2 cellular contexts compared by ENCODE assay signal in genomic region chr16:67459858-67460144, GRCh38.
TF ChIP-seq lines count a peak whose summit lies in the region.

No MANE protein-coding gene starts in this region.

TF ChIP-seq in IMR-90, 13 proteins besides CTCF, POLR2A, EP300 and RAD21:
- no peak for TF ChIP-seq SMC3 (IDR thresholded peaks at IDR 0.05; ENCODE audit: low read depth, low read length)
- no peak for TF ChIP-seq ELK1 (IDR thresholded peaks at IDR 0.05; ENCODE audit: borderline replicate concordance, low read depth, low read length)
- TF ChIP-seq FOS (IDR thresholded peaks at IDR 0.05; ENCODE audit: low read depth, low read length): no peak
- no peak for TF ChIP-seq CHD1 (IDR thresholded peaks at IDR 0.05; ENCODE audit: low read depth, low read length)
- TF ChIP-seq MXI1 (IDR thresholded peaks at IDR 0.05; ENCODE audit: borderline replicate concordance, low read depth, low read length): no peak
- TF ChIP-seq BHLHE40 (IDR thresholded peaks at IDR 0.05; ENCODE audit: low read depth, low read length): no peak
- TF ChIP-seq USF2 (IDR thresholded peaks at IDR 0.05; ENCODE audit: low read depth, low read length): no peak

TF ChIP-seq in WTC11, 78 proteins besides CTCF, POLR2A, EP300 and RAD21:
- TF ChIP-seq TEAD1 (CRISPR knock-in tag; IDR thresholded peaks at IDR 0.05): no peak
- TF ChIP-seq, protein P1, sequence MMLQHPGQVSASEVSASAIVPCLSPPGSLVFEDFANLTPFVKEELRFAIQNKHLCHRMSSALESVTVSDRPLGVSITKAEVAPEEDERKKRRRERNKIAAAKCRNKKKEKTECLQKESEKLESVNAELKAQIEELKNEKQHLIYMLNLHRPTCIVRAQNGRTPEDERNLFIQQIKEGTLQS (CRISPR knock-in tag; conservative IDR thresholded peaks at IDR 0.05): no peak
- no peak for TF ChIP-seq ELF4 (CRISPR knock-in tag; IDR thresholded peaks at IDR 0.05; ENCODE audit: low read depth)
- TF ChIP-seq, protein P2, sequence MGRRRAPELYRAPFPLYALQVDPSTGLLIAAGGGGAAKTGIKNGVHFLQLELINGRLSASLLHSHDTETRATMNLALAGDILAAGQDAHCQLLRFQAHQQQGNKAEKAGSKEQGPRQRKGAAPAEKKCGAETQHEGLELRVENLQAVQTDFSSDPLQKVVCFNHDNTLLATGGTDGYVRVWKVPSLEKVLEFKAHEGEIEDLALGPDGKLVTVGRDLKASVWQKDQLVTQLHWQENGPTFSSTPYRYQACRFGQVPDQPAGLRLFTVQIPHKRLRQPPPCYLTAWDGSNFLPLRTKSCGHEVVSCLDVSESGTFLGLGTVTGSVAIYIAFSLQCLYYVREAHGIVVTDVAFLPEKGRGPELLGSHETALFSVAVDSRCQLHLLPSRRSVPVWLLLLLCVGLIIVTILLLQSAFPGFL (CRISPR knock-in tag; IDR thresholded peaks at IDR 0.05; ENCODE audit: borderline replicate concordance): no peak
- no peak for TF ChIP-seq PRRX2 (CRISPR knock-in tag; IDR thresholded peaks at IDR 0.05)
- TF ChIP-seq ESRRA (CRISPR knock-in tag; IDR thresholded peaks at IDR 0.05; ENCODE audit: borderline replicate concordance): no peak
- no peak for TF ChIP-seq ZNF396 (CRISPR knock-in tag; IDR thresholded peaks at IDR 0.05; ENCODE audit: borderline replicate concordance)
- TF ChIP-seq, protein P3, sequence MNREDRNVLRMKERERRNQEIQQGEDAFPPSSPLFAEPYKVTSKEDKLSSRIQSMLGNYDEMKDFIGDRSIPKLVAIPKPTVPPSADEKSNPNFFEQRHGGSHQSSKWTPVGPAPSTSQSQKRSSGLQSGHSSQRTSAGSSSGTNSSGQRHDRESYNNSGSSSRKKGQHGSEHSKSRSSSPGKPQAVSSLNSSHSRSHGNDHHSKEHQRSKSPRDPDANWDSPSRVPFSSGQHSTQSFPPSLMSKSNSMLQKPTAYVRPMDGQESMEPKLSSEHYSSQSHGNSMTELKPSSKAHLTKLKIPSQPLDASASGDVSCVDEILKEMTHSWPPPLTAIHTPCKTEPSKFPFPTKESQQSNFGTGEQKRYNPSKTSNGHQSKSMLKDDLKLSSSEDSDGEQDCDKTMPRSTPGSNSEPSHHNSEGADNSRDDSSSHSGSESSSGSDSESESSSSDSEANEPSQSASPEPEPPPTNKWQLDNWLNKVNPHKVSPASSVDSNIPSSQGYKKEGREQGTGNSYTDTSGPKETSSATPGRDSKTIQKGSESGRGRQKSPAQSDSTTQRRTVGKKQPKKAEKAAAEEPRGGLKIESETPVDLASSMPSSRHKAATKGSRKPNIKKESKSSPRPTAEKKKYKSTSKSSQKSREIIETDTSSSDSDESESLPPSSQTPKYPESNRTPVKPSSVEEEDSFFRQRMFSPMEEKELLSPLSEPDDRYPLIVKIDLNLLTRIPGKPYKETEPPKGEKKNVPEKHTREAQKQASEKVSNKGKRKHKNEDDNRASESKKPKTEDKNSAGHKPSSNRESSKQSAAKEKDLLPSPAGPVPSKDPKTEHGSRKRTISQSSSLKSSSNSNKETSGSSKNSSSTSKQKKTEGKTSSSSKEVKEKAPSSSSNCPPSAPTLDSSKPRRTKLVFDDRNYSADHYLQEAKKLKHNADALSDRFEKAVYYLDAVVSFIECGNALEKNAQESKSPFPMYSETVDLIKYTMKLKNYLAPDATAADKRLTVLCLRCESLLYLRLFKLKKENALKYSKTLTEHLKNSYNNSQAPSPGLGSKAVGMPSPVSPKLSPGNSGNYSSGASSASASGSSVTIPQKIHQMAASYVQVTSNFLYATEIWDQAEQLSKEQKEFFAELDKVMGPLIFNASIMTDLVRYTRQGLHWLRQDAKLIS (CRISPR knock-in tag; IDR thresholded peaks at IDR 0.05; ENCODE audit: borderline replicate concordance): no peak
- TF ChIP-seq SOX15 (CRISPR knock-in tag; IDR thresholded peaks at IDR 0.05): no peak
- TF ChIP-seq ZNF416 (CRISPR knock-in tag; IDR thresholded peaks at IDR 0.05): no peak
- TF ChIP-seq ZNF423 (CRISPR knock-in tag; IDR thresholded peaks at IDR 0.05): no peak
- TF ChIP-seq NR1H2 (CRISPR knock-in tag; IDR thresholded peaks at IDR 0.05): no peak
- TF ChIP-seq, protein P4, sequence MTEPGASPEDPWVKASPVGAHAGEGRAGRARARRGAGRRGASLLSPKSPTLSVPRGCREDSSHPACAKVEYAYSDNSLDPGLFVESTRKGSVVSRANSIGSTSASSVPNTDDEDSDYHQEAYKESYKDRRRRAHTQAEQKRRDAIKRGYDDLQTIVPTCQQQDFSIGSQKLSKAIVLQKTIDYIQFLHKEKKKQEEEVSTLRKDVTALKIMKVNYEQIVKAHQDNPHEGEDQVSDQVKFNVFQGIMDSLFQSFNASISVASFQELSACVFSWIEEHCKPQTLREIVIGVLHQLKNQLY (CRISPR knock-in tag; IDR thresholded peaks at IDR 0.05): no peak
- TF ChIP-seq, protein P5, sequence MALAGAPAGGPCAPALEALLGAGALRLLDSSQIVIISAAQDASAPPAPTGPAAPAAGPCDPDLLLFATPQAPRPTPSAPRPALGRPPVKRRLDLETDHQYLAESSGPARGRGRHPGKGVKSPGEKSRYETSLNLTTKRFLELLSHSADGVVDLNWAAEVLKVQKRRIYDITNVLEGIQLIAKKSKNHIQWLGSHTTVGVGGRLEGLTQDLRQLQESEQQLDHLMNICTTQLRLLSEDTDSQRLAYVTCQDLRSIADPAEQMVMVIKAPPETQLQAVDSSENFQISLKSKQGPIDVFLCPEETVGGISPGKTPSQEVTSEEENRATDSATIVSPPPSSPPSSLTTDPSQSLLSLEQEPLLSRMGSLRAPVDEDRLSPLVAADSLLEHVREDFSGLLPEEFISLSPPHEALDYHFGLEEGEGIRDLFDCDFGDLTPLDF (CRISPR knock-in tag; IDR thresholded peaks at IDR 0.05): no peak
- TF ChIP-seq FOXJ3 (CRISPR knock-in tag; IDR thresholded peaks at IDR 0.05; ENCODE audit: borderline replicate concordance): no peak
- no peak for TF ChIP-seq KAT7 (CRISPR knock-in tag; IDR thresholded peaks at IDR 0.05; ENCODE audit: borderline replicate concordance)
- no peak for TF ChIP-seq ZBTB21 (CRISPR knock-in tag; IDR thresholded peaks at IDR 0.05; ENCODE audit: borderline replicate concordance)
